10 cellular contexts compared by ENCODE assay signal in the genomic region with DNA sequence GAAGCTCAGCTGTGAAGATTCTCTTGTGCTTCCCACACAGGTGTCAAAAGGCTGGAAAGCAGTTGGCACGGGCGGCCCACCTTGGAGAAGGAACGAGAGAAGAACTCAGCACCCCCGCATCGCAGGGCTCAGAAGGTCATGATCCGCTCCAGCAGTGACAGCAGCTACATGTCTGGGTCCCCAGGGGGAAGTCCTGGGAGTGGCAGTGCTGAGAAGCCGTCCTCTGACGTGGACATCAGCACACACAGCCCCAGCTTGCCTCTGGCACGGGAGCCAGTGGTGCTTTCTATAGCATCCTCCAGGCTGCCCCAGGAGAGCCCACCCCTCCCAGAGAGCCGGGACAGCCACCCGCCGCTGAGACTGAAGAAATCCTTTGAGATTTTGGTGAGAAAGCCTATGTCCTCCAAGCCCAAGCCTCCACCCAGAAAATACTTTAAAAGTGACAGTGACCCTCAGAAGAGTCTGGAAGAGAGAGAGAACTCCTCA. TPM values are rescaled to one million over a fixed set of nuclear protein-coding genes. Genes with fewer than 3 reads are reported as not detected.
DNase-seq lines count a peak whose midpoint lies in the region; ATAC-seq lines count a peak whose summit lies in the region.
"Had no signal": no experiment of that assay in that cellular context is flagged by ENCODE, and none has a peak within 500 bp of the region (broad histone marks: within the 10 kb centered on the region; RNA-seq: fewer than 3 reads in every experiment).

No MANE protein-coding gene starts in this region.

- peaks cover 7% of the 10 kb centered on the region for H3K9me3 Mint-ChIP-seq in activated CD4-positive, alpha-beta T cell treated with anti-CD3 and anti-CD28 coated beads for 36 hours (ENCODE audit: low read depth)
- peaks cover 11% of the 10 kb centered on the region for H3K9me3 Mint-ChIP-seq in activated T-cell treated with anti-CD3 and anti-CD28 coated beads, Interleukin-2, amount 50 U/mL, for 24 hours
- H3K9me3 Mint-ChIP-seq in stimulated activated naive CD8-positive, alpha-beta T cell treated with anti-CD3 and anti-CD28 coated beads, Interleukin-15, Interleukin-2, amounts not matched to agents 100 ng/mL and 50 ng/mL, for 24 hours = peaks cover 13% of the 10 kb centered on the region
- H3K9me3 Mint-ChIP-seq: neural crest cell had no signal

- no peak overlapping the region for H4K8ac ChIP-seq in neuronal stem cell (ENCODE audit: low read depth, low read length)

- peaks cover 0 to 10% (median 0%) of the 10 kb centered on the region in 3 experiments for H3K27me3 ChIP-seq in neuronal stem cell (ENCODE audit: control insufficient read depth in 3 of 3, insufficient read depth in 3 of 3, low read depth in 1 of 3, low read length in 3 of 3)

- no peak overlapping the region for H2AFZ ChIP-seq in neuronal stem cell (ENCODE audit: low read length)

- DNase-seq in activated CD4-positive, alpha-beta T cell treated with anti-CD3 and anti-CD28 coated beads for 36 hours = peak; percentile 77
- DNase-seq in activated CD4-positive, alpha-beta T cell treated with anti-CD3 and anti-CD28 coated beads for 1 hour = no peak
- DNase-seq in activated T-cell treated with anti-CD3 and anti-CD28 coated beads, Interleukin-2, amount 50 U/mL, for 24 hours = peak; percentile 62
- DNase-seq in neuronal stem cell (ENCODE audit: low spot score) (no peak), NCI-H1092 treated with DMSO at 0.1 percent for 48 hours (lab: John Stamatoyannopoulos, UW) (no peak), NCI-H526 (lab: John Stamatoyannopoulos, UW) (no peak)

- H3K4me1 Mint-ChIP-seq in activated CD4-positive, alpha-beta T cell treated with anti-CD3 and anti-CD28 coated beads for 36 hours = peaks cover 85% of the 10 kb centered on the region
- H3K4me1 Mint-ChIP-seq in activated T-cell treated with anti-CD3 and anti-CD28 coated beads, Interleukin-2, amount 50 U/mL, for 24 hours (ENCODE audit: low read depth) = peaks cover 98% of the 10 kb centered on the region
- peaks cover 99% of the 10 kb centered on the region for H3K4me1 Mint-ChIP-seq in stimulated activated naive CD8-positive, alpha-beta T cell treated with anti-CD3 and anti-CD28 coated beads, Interleukin-15, Interleukin-2, amounts not matched to agents 100 ng/mL and 50 ng/mL, for 24 hours (ENCODE audit: low read depth)

- no peak overlapping the region for H3K4me3 ChIP-seq in neuronal stem cell (ENCODE audit: low read length in 2 of 2)

- H2BK15ac ChIP-seq in neuronal stem cell (ENCODE audit: low read length) = no peak overlapping the region

- no peaks in the 10 kb centered on the region for H3K79me1 ChIP-seq in neuronal stem cell (ENCODE audit: low read depth, low read length)

- H3K27ac ChIP-seq in neuronal stem cell (replicated peaks; ENCODE audit: low read length) = no peak overlapping the region
- H3K27ac ChIP-seq: 22Rv1 had no signal

- peak overlapping the region; percentile 93 for H3K27ac Mint-ChIP-seq in activated CD4-positive, alpha-beta T cell treated with anti-CD3 and anti-CD28 coated beads for 36 hours
- H3K27ac Mint-ChIP-seq in activated T-cell treated with anti-CD3 and anti-CD28 coated beads, Interleukin-2, amount 50 U/mL, for 24 hours = peak overlapping the region; percentile 96
- peak overlapping the region; percentile 98 for H3K27ac Mint-ChIP-seq in stimulated activated naive CD8-positive, alpha-beta T cell treated with anti-CD3 and anti-CD28 coated beads, Interleukin-15, Interleukin-2, amounts not matched to agents 100 ng/mL and 50 ng/mL, for 24 hours

- peaks cover 0 to 3% of the 10 kb centered on the region in 2 donors for H3K4me1 ChIP-seq in neuronal stem cell (ENCODE audit: control insufficient read depth in 2 of 2, insufficient read depth in 1 of 2, low read depth in 1 of 2, low read length in 2 of 2)

- no peak overlapping the region for H2BK120ac ChIP-seq in neuronal stem cell (ENCODE audit: low read depth, low read length)

- CTCF ChIA-PET in activated CD4-positive, alpha-beta T cell treated with anti-CD3 and anti-CD28 coated beads for 36 hours (lab: Charles Lee) = interaction anchor here (0.7 to 5.3 kb wide), 6 partner anchors 9 to 26 kb away, joined by 3 to 70 read pairs (median 10); no protein-coding TSS in a partner anchor

- no peak overlapping the region for H3K4ac ChIP-seq in neuronal stem cell (ENCODE audit: low read length)

- peak; percentile 23 for ATAC-seq in activated CD4-positive, alpha-beta T cell treated with anti-CD3 and anti-CD28 coated beads for 36 hours
- ATAC-seq in HG03095 (IDR thresholded peaks at IDR 0.05; ENCODE audit: unreplicated experiment) = peak; percentile 33

- WGBS in neuronal stem cell (ENCODE audit: extremely low coverage in 2 of 2, insufficient read length in 2 of 2, insufficient replicate concordance in 1 of 2), 2 donors = no CpG with 5 or more reads among the region's 12 CpGs

- no peak overlapping the region for H2AK5ac ChIP-seq in neuronal stem cell (ENCODE audit: low read depth, low read length)

- H3K18ac ChIP-seq in neuronal stem cell (ENCODE audit: low read length) = no peak overlapping the region

- H3K23ac ChIP-seq in neuronal stem cell (ENCODE audit: low read depth, low read length, poor library complexity) = no peak overlapping the region

- no peaks in the 10 kb centered on the region for H3K9me3 ChIP-seq in neuronal stem cell (replicated peaks in 1 of 2; ENCODE audit: control insufficient read depth in 2 of 2, insufficient read depth in 1 of 2, low read depth in 1 of 2, low read length in 2 of 2)

- H3K4me3 Mint-ChIP-seq in activated CD4-positive, alpha-beta T cell treated with anti-CD3 and anti-CD28 coated beads for 36 hours = peak overlapping the region; percentile 94
- peak overlapping the region; percentile 91 for H3K4me3 Mint-ChIP-seq in activated T-cell treated with anti-CD3 and anti-CD28 coated beads, Interleukin-2, amount 50 U/mL, for 24 hours
- peak overlapping the region; percentile 99 for H3K4me3 Mint-ChIP-seq in stimulated activated naive CD8-positive, alpha-beta T cell treated with anti-CD3 and anti-CD28 coated beads, Interleukin-15, Interleukin-2, amounts not matched to agents 100 ng/mL and 50 ng/mL, for 24 hours
- H3K4me3 Mint-ChIP-seq: neural crest cell had no signal

- intact Hi-C loops in activated CD4-positive, alpha-beta T cell treated with anti-CD3 and anti-CD28 coated beads for 36 hours (cut with DNase I, micrococcal nuclease) = loop anchor here (1.0 to 10.0 kb wide), 6 partner anchors 11 to 1325 kb away; a partner anchor contains a TSS

- POLR2A ChIA-PET in activated CD4-positive, alpha-beta T cell treated with anti-CD3 and anti-CD28 coated beads for 36 hours (lab: Charles Lee) = interaction anchor here (0.6 to 1.5 kb wide), 2 partner anchors 12 to 31 kb away, joined by 3 to 23 read pairs; a partner anchor contains a TSS

- no peaks in the 10 kb centered on the region for H3K36me3 ChIP-seq in neuronal stem cell (replicated peaks in 1 of 2; ENCODE audit: control insufficient read depth in 2 of 2, insufficient read depth in 2 of 2, low read length in 2 of 2)

- H3K27me3 Mint-ChIP-seq in activated CD4-positive, alpha-beta T cell treated with anti-CD3 and anti-CD28 coated beads for 36 hours = no peaks in the 10 kb centered on the region
- H3K27me3 Mint-ChIP-seq in activated T-cell treated with anti-CD3 and anti-CD28 coated beads, Interleukin-2, amount 50 U/mL, for 24 hours = no peaks in the 10 kb centered on the region
- no peaks in the 10 kb centered on the region for H3K27me3 Mint-ChIP-seq in stimulated activated naive CD8-positive, alpha-beta T cell treated with anti-CD3 and anti-CD28 coated beads, Interleukin-15, Interleukin-2, amounts not matched to agents 100 ng/mL and 50 ng/mL, for 24 hours

- H2BK12ac ChIP-seq in neuronal stem cell (ENCODE audit: low read length) = no peak overlapping the region

- no peak overlapping the region for H4K91ac ChIP-seq in neuronal stem cell (ENCODE audit: low read depth, low read length, poor library complexity)

- peaks cover 31% of the 10 kb centered on the region for H3K36me3 Mint-ChIP-seq in activated CD4-positive, alpha-beta T cell treated with anti-CD3 and anti-CD28 coated beads for 36 hours (ENCODE audit: low read depth)
- peaks cover 17% of the 10 kb centered on the region for H3K36me3 Mint-ChIP-seq in activated T-cell treated with anti-CD3 and anti-CD28 coated beads, Interleukin-2, amount 50 U/mL, for 24 hours (ENCODE audit: low read depth)
- peaks cover 18% of the 10 kb centered on the region for H3K36me3 Mint-ChIP-seq in stimulated activated naive CD8-positive, alpha-beta T cell treated with anti-CD3 and anti-CD28 coated beads, Interleukin-15, Interleukin-2, amounts not matched to agents 100 ng/mL and 50 ng/mL, for 24 hours (ENCODE audit: low read depth)

- no peak overlapping the region for H3K9ac ChIP-seq in neuronal stem cell (ENCODE audit: low read depth, low read length, poor library complexity)

- no peak overlapping the region for H3K4me2 ChIP-seq in neuronal stem cell (ENCODE audit: insufficient read depth, low read length, poor library complexity, severe bottlenecking)

- H2BK5ac ChIP-seq in neuronal stem cell (ENCODE audit: low read length) = no peak overlapping the region

- no peak overlapping the region for H3K14ac ChIP-seq in neuronal stem cell (ENCODE audit: low read length)

RNA-seq across cellular contexts. Expression of a gene that starts 31.4 kb away (rescaled TPM):
- 1 to 10 TPM; 8.9 to 9.2 TPM for total RNA-seq in activated CD4-positive, alpha-beta T cell treated with anti-CD3 and anti-CD28 coated beads for 36 hours
- polyA plus RNA-seq in neuronal stem cell (2013, experiment 1 of 2) = 4.0 TPM
- polyA plus RNA-seq in neuronal stem cell (2013, experiment 2 of 2) = 3.9 TPM

Comparison
In these comparisons a context has a peak if more than half of its experiments do, and no peak if none do; other contexts are left out.
1. DNase-seq: peak in activated CD4-positive, alpha-beta T cell treated with anti-CD3 and anti-CD28 coated beads for 36 hours (single experiment) and activated T-cell treated with anti-CD3 and anti-CD28 coated beads, Interleukin-2, amount 50 U/mL, for 24 hours (single experiment); none in activated CD4-positive, alpha-beta T cell treated with anti-CD3 and anti-CD28 coated beads for 1 hour (single experiment), neuronal stem cell (single experiment), NCI-H1092 treated with DMSO at 0.1 percent for 48 hours (single experiment) and NCI-H526 (0 of 2).
2. Peak in every context shown above with its lines, with median percentiles within 50 percentile points of each other: H3K27ac Mint-ChIP-seq and H3K4me3 Mint-ChIP-seq.